In the genomic region with DNA sequence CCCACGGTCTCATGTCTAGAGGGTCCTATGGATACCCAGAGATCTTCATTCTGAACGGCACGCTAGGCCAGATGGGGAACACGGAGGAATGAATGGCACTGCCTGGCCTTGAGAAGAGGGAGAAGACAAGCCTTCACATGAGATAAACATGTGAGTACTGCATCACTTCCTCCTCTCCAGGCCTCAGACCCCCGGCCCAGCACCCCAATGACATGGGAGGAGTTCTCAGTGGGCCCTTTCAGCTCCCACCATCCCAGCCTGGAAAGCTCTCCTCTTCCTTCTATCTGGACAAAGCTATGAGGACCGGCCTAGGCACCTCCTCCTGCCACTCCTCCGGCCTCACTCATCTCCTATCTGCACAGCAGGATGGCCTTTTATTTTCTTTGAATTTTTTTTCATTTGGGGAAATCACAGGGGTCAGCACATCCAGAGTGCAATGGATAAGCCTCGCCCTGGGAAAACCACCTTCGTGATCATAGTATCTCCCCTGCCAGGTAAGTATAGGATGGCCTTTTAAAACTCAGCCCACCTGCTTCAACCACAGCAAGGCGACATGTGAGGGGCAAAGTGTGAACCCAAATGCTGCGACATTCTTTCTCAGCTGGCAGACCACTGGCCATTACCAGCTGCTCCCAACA, we compare ENCODE assay signal across 2 cellular contexts.
TF ChIP-seq lines count a peak whose summit lies in the region.

No MANE protein-coding gene starts in this region.

TF ChIP-seq in GM23338, 12 proteins besides CTCF, POLR2A, EP300 and RAD21:
- TF ChIP-seq NANOG (IDR thresholded peaks at IDR 0.05; ENCODE audit: borderline replicate concordance) = no peak
- no peak for TF ChIP-seq ZNF331 (CRISPR knock-in tag; IDR thresholded peaks at IDR 0.05; ENCODE audit: low read depth)
- no peak for TF ChIP-seq ZNF114 (CRISPR knock-in tag; IDR thresholded peaks at IDR 0.05)
- no peak for TF ChIP-seq EZH2 (IDR thresholded peaks at IDR 0.05; ENCODE audit: low read depth, unreplicated experiment)
- no peak for TF ChIP-seq JUNB (IDR thresholded peaks at IDR 0.05; ENCODE audit: unreplicated experiment)
- TF ChIP-seq, protein P1, sequence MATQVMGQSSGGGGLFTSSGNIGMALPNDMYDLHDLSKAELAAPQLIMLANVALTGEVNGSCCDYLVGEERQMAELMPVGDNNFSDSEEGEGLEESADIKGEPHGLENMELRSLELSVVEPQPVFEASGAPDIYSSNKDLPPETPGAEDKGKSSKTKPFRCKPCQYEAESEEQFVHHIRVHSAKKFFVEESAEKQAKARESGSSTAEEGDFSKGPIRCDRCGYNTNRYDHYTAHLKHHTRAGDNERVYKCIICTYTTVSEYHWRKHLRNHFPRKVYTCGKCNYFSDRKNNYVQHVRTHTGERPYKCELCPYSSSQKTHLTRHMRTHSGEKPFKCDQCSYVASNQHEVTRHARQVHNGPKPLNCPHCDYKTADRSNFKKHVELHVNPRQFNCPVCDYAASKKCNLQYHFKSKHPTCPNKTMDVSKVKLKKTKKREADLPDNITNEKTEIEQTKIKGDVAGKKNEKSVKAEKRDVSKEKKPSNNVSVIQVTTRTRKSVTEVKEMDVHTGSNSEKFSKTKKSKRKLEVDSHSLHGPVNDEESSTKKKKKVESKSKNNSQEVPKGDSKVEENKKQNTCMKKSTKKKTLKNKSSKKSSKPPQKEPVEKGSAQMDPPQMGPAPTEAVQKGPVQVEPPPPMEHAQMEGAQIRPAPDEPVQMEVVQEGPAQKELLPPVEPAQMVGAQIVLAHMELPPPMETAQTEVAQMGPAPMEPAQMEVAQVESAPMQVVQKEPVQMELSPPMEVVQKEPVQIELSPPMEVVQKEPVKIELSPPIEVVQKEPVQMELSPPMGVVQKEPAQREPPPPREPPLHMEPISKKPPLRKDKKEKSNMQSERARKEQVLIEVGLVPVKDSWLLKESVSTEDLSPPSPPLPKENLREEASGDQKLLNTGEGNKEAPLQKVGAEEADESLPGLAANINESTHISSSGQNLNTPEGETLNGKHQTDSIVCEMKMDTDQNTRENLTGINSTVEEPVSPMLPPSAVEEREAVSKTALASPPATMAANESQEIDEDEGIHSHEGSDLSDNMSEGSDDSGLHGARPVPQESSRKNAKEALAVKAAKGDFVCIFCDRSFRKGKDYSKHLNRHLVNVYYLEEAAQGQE (IDR thresholded peaks at IDR 0.05; ENCODE audit: unreplicated experiment) = no peak
- TF ChIP-seq EZH2phosphoT487 (IDR thresholded peaks at IDR 0.05; ENCODE audit: unreplicated experiment) = no peak

TF ChIP-seq in H1, 55 proteins besides CTCF, POLR2A, EP300 and RAD21:
- TF ChIP-seq NANOG (IDR thresholded peaks at IDR 0.05; ENCODE audit: insufficient read depth, low read depth, low read length, poor library complexity, severe bottlenecking) (no peak), TAF7 (optimal IDR thresholded peaks at IDR 0.05; ENCODE audit: borderline replicate concordance, low read depth, low read length) (no peak), BCL11A (IDR thresholded peaks at IDR 0.05; ENCODE audit: low read depth in 2 of 2, low read length in 2 of 2) (no peak), GABPA (IDR thresholded peaks at IDR 0.05; ENCODE audit: borderline replicate concordance, insufficient read depth, low read length) (no peak), KDM1A (IDR thresholded peaks at IDR 0.05; ENCODE audit: borderline replicate concordance, low read length) (no peak), BACH1 (IDR thresholded peaks at IDR 0.05; ENCODE audit: low read length) (no peak), PHF8 (conservative IDR thresholded peaks at IDR 0.05; ENCODE audit: low read depth, low read length) (no peak), MAFK (IDR thresholded peaks at IDR 0.05; ENCODE audit: low read depth, low read length) (no peak)
